Comparison of ENCODE assay signal across 8 cellular contexts in genomic region chr2:86036790-86037138, GRCh38.
A peak's percentile ranks its signal among the peaks of the same experiment; 100 is the strongest.
DNase-seq lines count a peak whose midpoint lies in the region; ATAC-seq and TF ChIP-seq lines count a peak whose summit lies in the region.

No MANE protein-coding gene starts in this region.

- peaks cover 79% of the 10 kb centered on the region for H3K4me1 ChIP-seq in CD4-positive, CD25-positive, alpha-beta regulatory T cell (ENCODE audit: control insufficient read depth, insufficient read depth, low read length, poor library complexity, severe bottlenecking)
- H3K4me1 ChIP-seq in Peyer's patch: peaks cover 6 to 41% (median 35%) of the 10 kb centered on the region in 4 donors
- peaks cover 3 to 13% of the 10 kb centered on the region in 2 donors for H3K4me1 ChIP-seq in esophagus (ENCODE audit: control insufficient read depth in 2 of 2, insufficient read depth in 2 of 2, low read length in 1 of 2)

- H3K27me3 Mint-ChIP-seq in CD4-positive, CD25-positive, alpha-beta regulatory T cell: no peaks in the 10 kb centered on the region
- H3K27me3 Mint-ChIP-seq in progenitor cell of endocrine pancreas: no peaks in the 10 kb centered on the region

- H3K4me3 ChIP-seq in CD4-positive, CD25-positive, alpha-beta regulatory T cell (ENCODE audit: low read depth, low read length): peak overlapping the region; percentile 42
- H3K4me3 ChIP-seq in Peyer's patch (no peak overlapping the region), esophagus (ENCODE audit: low read depth in 1 of 2, low read length in 2 of 2) (no peak overlapping the region)

- peak overlapping the region; percentile 87 for H3K27ac ChIP-seq in CD4-positive, CD25-positive, alpha-beta regulatory T cell (ENCODE audit: insufficient read depth, low read length, poor library complexity, severe bottlenecking)
- H3K27ac ChIP-seq in Peyer's patch (peak overlapping the region; percentile 77 to 90 (median 86)), esophagus (ENCODE audit: low read depth in 2 of 2, low read length in 1 of 2) (peak overlapping the region; percentile 72 to 94)

- no peaks in the 10 kb centered on the region for H3K27me3 ChIP-seq in CD4-positive, CD25-positive, alpha-beta regulatory T cell (ENCODE audit: control insufficient read depth, insufficient read depth, low read length)
- H3K27me3 ChIP-seq in Peyer's patch: no peaks in the 10 kb centered on the region
- no peaks in the 10 kb centered on the region for H3K27me3 ChIP-seq in esophagus (ENCODE audit: control insufficient read depth in 1 of 2, insufficient read depth in 2 of 2, low read length in 2 of 2)

- peak overlapping the region; percentile 82 to 87 (median 84) for H3K4me3 Mint-ChIP-seq in CD4-positive, CD25-positive, alpha-beta regulatory T cell
- no peak overlapping the region for H3K4me3 Mint-ChIP-seq in progenitor cell of endocrine pancreas (ENCODE audit: low read depth)

- no peak for DNase-seq in CD4-positive, CD25-positive, alpha-beta regulatory T cell
- no peak for DNase-seq in Peyer's patch
- no peak for DNase-seq in progenitor cell of endocrine pancreas (ENCODE audit: low spot score, unreplicated experiment)
- DNase-seq in DMS79 (lab: John Stamatoyannopoulos, UW): no peak
- DNase-seq in activated CD4-positive, CD25-positive, alpha-beta regulatory T cell treated with anti-CD3 and anti-CD28 coated beads, Interleukin-2, amount 50 U/mL, for 72 hours: no peak

- TF ChIP-seq POLR2A in Peyer's patch (IDR thresholded peaks at IDR 0.05): no peak

- H3K9me3 Mint-ChIP-seq in CD4-positive, CD25-positive, alpha-beta regulatory T cell: peaks cover 0 to 3% (median 0%) of the 10 kb centered on the region in 7 donors
- H3K9me3 Mint-ChIP-seq in progenitor cell of endocrine pancreas (ENCODE audit: low read depth): no peaks in the 10 kb centered on the region

- no peaks in the 10 kb centered on the region for H3K9me3 ChIP-seq in CD4-positive, CD25-positive, alpha-beta regulatory T cell (ENCODE audit: control insufficient read depth in 2 of 2, low read length in 2 of 2)
- no peaks in the 10 kb centered on the region for H3K9me3 ChIP-seq in Peyer's patch
- no peaks in the 10 kb centered on the region for H3K9me3 ChIP-seq in esophagus (ENCODE audit: control insufficient read depth in 2 of 2, insufficient read depth in 1 of 2, low read depth in 1 of 2, low read length in 1 of 2)

- peak overlapping the region; percentile 95 to 98 (median 98) for H3K27ac Mint-ChIP-seq in CD4-positive, CD25-positive, alpha-beta regulatory T cell
- peak overlapping the region; percentile 95 for H3K27ac Mint-ChIP-seq in progenitor cell of endocrine pancreas

- TF ChIP-seq CTCF in Peyer's patch (IDR thresholded peaks at IDR 0.05) (no peak), progenitor cell of endocrine pancreas (IDR thresholded peaks at IDR 0.05; ENCODE audit: unreplicated experiment) (no peak)

- H3K36me3 Mint-ChIP-seq in CD4-positive, CD25-positive, alpha-beta regulatory T cell: peaks cover 16% of the 10 kb centered on the region
- peaks cover 11% of the 10 kb centered on the region for H3K36me3 Mint-ChIP-seq in progenitor cell of endocrine pancreas (ENCODE audit: insufficient read depth)

- H3K36me3 ChIP-seq in CD4-positive, CD25-positive, alpha-beta regulatory T cell (ENCODE audit: control insufficient read depth, insufficient read depth, low read length): peaks cover 7% of the 10 kb centered on the region
- H3K36me3 ChIP-seq in Peyer's patch (peaks cover 0 to 43% (median 0%) of the 10 kb centered on the region in 3 donors), esophagus (ENCODE audit: control insufficient read depth in 2 of 2, insufficient read depth in 2 of 2, low read length in 1 of 2) (peaks cover 8 to 32% of the 10 kb centered on the region in 2 donors)

- ATAC-seq in CD4-positive, CD25-positive, alpha-beta regulatory T cell (ENCODE audit: low read depth in 2 of 2): no peak
- no peak for ATAC-seq in HG02798 (IDR thresholded peaks at IDR 0.05; ENCODE audit: poor library complexity, unreplicated experiment)
- ATAC-seq in GM21737 (IDR thresholded peaks at IDR 0.05; ENCODE audit: unreplicated experiment): no peak

- 38 to 54% methylated on average over 5 of the region's 5 CpGs for WGBS in esophagus, 2 donors

- peaks cover 19 to 95% (median 58%) of the 10 kb centered on the region in 4 donors for H3K4me1 Mint-ChIP-seq in CD4-positive, CD25-positive, alpha-beta regulatory T cell
- H3K4me1 Mint-ChIP-seq in progenitor cell of endocrine pancreas (ENCODE audit: low read depth): peaks cover 11% of the 10 kb centered on the region
